1 cellular context compared by ENCODE assay signal in genomic region chr1:237794071-237794470, GRCh38.
TF ChIP-seq lines count a peak whose summit lies in the region.

No MANE protein-coding gene starts in this region.

TF ChIP-seq in liver, 16 proteins besides CTCF, POLR2A, EP300 and RAD21 (continued from another document):
- TF ChIP-seq REST (IDR thresholded peaks at IDR 0.05) (peak; percentile 21), ZBTB33 (IDR thresholded peaks at IDR 0.05) (no peak), NR2F2 (IDR thresholded peaks at IDR 0.05) (peak; percentile 46), RXRA (IDR thresholded peaks at IDR 0.05) (peak; percentile 22 to 69), HNF4A (conservative IDR thresholded peaks at IDR 0.05) (no peak), GABPA (IDR thresholded peaks at IDR 0.05 in 1 of 2, conservative IDR thresholded peaks at IDR 0.05 in 1 of 2) (no peak), FOXA2 (IDR thresholded peaks at IDR 0.05) (no peak)
